In genomic region chr5:107248065-107248695, GRCh38 we compare ENCODE assay signal across 9 cellular contexts.
A peak's percentile ranks its signal among the peaks of the same experiment; 100 is the strongest.
DNase-seq lines count a peak whose midpoint lies in the region; ATAC-seq, FAIRE-seq and TF ChIP-seq lines count a peak whose summit lies in the region.
"Had no signal": no experiment of that assay in that cellular context is flagged by ENCODE, and none has a peak within 500 bp of the region (broad histone marks: within the 10 kb centered on the region; RNA-seq: fewer than 3 reads in every experiment).

No MANE protein-coding gene starts in this region.

- no peaks in the 10 kb centered on the region for H4K20me1 ChIP-seq in MM.1S (ENCODE audit: insufficient read depth, low read length)

- no peak overlapping the region for H3K4me3 ChIP-seq in MM.1S (ENCODE audit: low read length)
- H3K4me3 ChIP-seq in foreskin fibroblast (ENCODE audit: low read depth in 1 of 2, low read length in 2 of 2), result no peak overlapping the region

- no peak for ATAC-seq in HG02973 (IDR thresholded peaks at IDR 0.05; ENCODE audit: unreplicated experiment)
- ATAC-seq: naive thymus-derived CD8-positive, alpha-beta T cell had no signal

- no peaks in the 10 kb centered on the region for H3F3A ChIP-seq in MM.1S (ENCODE audit: insufficient read depth, low read length)

- TF ChIP-seq CTCF in MM.1S (IDR thresholded peaks at IDR 0.05; ENCODE audit: low read length) (peak; percentile 83), foreskin fibroblast (IDR thresholded peaks at IDR 0.05; ENCODE audit: low read depth, low read length) (peak; percentile 53), osteocyte (IDR thresholded peaks at IDR 0.05) (peak; percentile 70)

- H3K27ac ChIP-seq in MM.1S (ENCODE audit: low read length), result no peak overlapping the region

- no peak overlapping the region for H3K4me3 Mint-ChIP-seq in osteocyte (ENCODE audit: unreplicated experiment)
- H3K4me3 Mint-ChIP-seq: naive thymus-derived CD8-positive, alpha-beta T cell had no signal

- H3K27me3 Mint-ChIP-seq in osteocyte (ENCODE audit: unreplicated experiment), result no peaks in the 10 kb centered on the region

- peak; percentile 37 for DNase-seq in CD1c-positive myeloid dendritic cell (ENCODE audit: extremely low spot score)
- DNase-seq in GM18507 (ENCODE audit: extremely low spot score, insufficient read length, low read depth), result no peak
- peak; percentile 38 for DNase-seq in MM.1S
- DNase-seq in activated CD4-positive, alpha-beta T cell treated with anti-CD3 and anti-CD28 coated beads, Interleukin-2, amount 50 U/mL, for 1 hour, result peak; percentile 6
- peak in 1 of 2 donors; percentile 59 for DNase-seq in foreskin fibroblast
- DNase-seq in osteocyte (ENCODE audit: extremely low spot score, unreplicated experiment), result no peak
- DNase-seq in stimulated activated naive CD4-positive, alpha-beta T cell treated with Interleukin-2 at 50 U/mL for 16 hours (lab: John Stamatoyannopoulos, UW), result no peak

- H3K36me3 Mint-ChIP-seq in osteocyte (ENCODE audit: unreplicated experiment), result no peaks in the 10 kb centered on the region
- H3K36me3 Mint-ChIP-seq: naive thymus-derived CD8-positive, alpha-beta T cell had no signal

- no peaks in the 10 kb centered on the region for H3K36me3 ChIP-seq in MM.1S (replicated peaks; ENCODE audit: insufficient read depth, low read length)

- no peaks in the 10 kb centered on the region for H3K4me1 ChIP-seq in MM.1S (ENCODE audit: low read length)

- no peaks in the 10 kb centered on the region for H3K9me2 ChIP-seq in MM.1S (replicated peaks; ENCODE audit: insufficient read depth, low read length)

- H3K27ac Mint-ChIP-seq in osteocyte (ENCODE audit: unreplicated experiment), result no peak overlapping the region
- H3K27ac Mint-ChIP-seq: naive thymus-derived CD8-positive, alpha-beta T cell had no signal

- H3K27me3 ChIP-seq in MM.1S (replicated peaks; ENCODE audit: insufficient read depth, low read length), result no peaks in the 10 kb centered on the region

- H3K9me3 Mint-ChIP-seq in osteocyte (ENCODE audit: unreplicated experiment), result no peaks in the 10 kb centered on the region

- H3K4me1 Mint-ChIP-seq in osteocyte (ENCODE audit: unreplicated experiment), result peaks cover 3% of the 10 kb centered on the region
- H3K4me1 Mint-ChIP-seq: naive thymus-derived CD8-positive, alpha-beta T cell had no signal

- no peaks in the 10 kb centered on the region for H3K9me3 ChIP-seq in MM.1S (replicated peaks; ENCODE audit: insufficient read depth, low read length)

- peak; percentile 67 for FAIRE-seq in GM18507 (lab: Jason Lieb, UNC)

- H3K79me2 ChIP-seq in MM.1S (ENCODE audit: low read length), result no peaks in the 10 kb centered on the region

- H2AFZ ChIP-seq in MM.1S (ENCODE audit: low read length), result no peak overlapping the region

- no peak overlapping the region for H3K9ac ChIP-seq in MM.1S (ENCODE audit: low read length)

- H3K4me2 ChIP-seq in MM.1S (ENCODE audit: low read depth, low read length), result no peak overlapping the region

Comparison
In these comparisons a context has a peak if more than half of its experiments do, and no peak if none do; other contexts are left out.
1. DNase-seq: peak in CD1c-positive myeloid dendritic cell (single experiment), MM.1S (single experiment) and activated CD4-positive, alpha-beta T cell treated with anti-CD3 and anti-CD28 coated beads, Interleukin-2, amount 50 U/mL, for 1 hour (single experiment); none in GM18507 (single experiment), osteocyte (single experiment) and stimulated activated naive CD4-positive, alpha-beta T cell treated with Interleukin-2 at 50 U/mL for 16 hours (single experiment).
2. Peak in every context shown above with its lines, with median percentiles within 50 percentile points of each other: CTCF ChIP-seq.